Comparison of ENCODE assay signal across 19 cellular contexts in genomic region chrX:28922106-28922505, GRCh38.
DNase-seq lines count a peak whose midpoint lies in the region; ATAC-seq and TF ChIP-seq lines count a peak whose summit lies in the region.
"Had no signal": no experiment of that assay in that cellular context is flagged by ENCODE, and none has a peak within 500 bp of the region (broad histone marks: within the 10 kb centered on the region; RNA-seq: fewer than 3 reads in every experiment).

No MANE protein-coding gene starts in this region.

- H2AK9ac ChIP-seq in IMR-90 (replicated peaks; ENCODE audit: low read depth, low read length, poor library complexity), result no peak overlapping the region

- no peaks in the 10 kb centered on the region for H3K27me3 Mint-ChIP-seq in T-cell
- H3K27me3 Mint-ChIP-seq in naive thymus-derived CD4-positive, alpha-beta T cell, result no peaks in the 10 kb centered on the region
- H3K27me3 Mint-ChIP-seq: B cell, IgD-negative memory B cell had no signal

- dilution Hi-C loops in IMR-90 (cut with HindIII; ENCODE audit: low sequenced_read_pairs, unreplicated experiment), result no loop called here

- no peaks in the 10 kb centered on the region for H3K36me3 ChIP-seq in IMR-90 (ENCODE audit: control insufficient read depth, insufficient read depth, low read length)
- no peaks in the 10 kb centered on the region for H3K36me3 ChIP-seq in naive thymus-derived CD4-positive, alpha-beta T cell (ENCODE audit: control insufficient read depth in 2 of 3, insufficient read depth in 3 of 3, low read length in 3 of 3)
- H3K36me3 ChIP-seq in trophoblast cell (ENCODE audit: control insufficient read depth in 1 of 2, insufficient read depth in 2 of 2, low read length in 2 of 2), result no peaks in the 10 kb centered on the region
- H3K36me3 ChIP-seq: BLaER1 treated with 17β-estradiol and CSF1 and Interleukin-3, amounts not matched to agents 10 nM and 100 nM had no signal

- BruUV-seq in IMR-90 (replicated peaks; lab: Mats Ljungman, UMichigan), result no TSS peak

- H4K5ac ChIP-seq in IMR-90 (ENCODE audit: low read depth, low read length), result no peak overlapping the region

- no peak overlapping the region for H4K91ac ChIP-seq in IMR-90 (ENCODE audit: insufficient read depth, low read depth, low read length)
- no peak overlapping the region for H4K91ac ChIP-seq in trophoblast cell (ENCODE audit: low read depth, low read length)

- H2AK5ac ChIP-seq in IMR-90 (ENCODE audit: low read depth, low read length) (no peak overlapping the region), trophoblast cell (ENCODE audit: low read length) (no peak overlapping the region)

- H4K20me1 ChIP-seq in IMR-90 (ENCODE audit: insufficient read depth, low read length), result no peaks in the 10 kb centered on the region
- H4K20me1 ChIP-seq: BLaER1 treated with 17β-estradiol and CSF1 and Interleukin-3, amounts not matched to agents 10 nM and 100 nM had no signal

- no CpG with 5 or more reads among the region's 2 CpGs for WGBS in IMR-90 (ENCODE audit: extremely low coverage in 2 of 2, insufficient read length in 1 of 2), 2 experiments
- no CpG with 5 or more reads among the region's 2 CpGs for WGBS in trophoblast cell (ENCODE audit: extremely low coverage, insufficient coverage, insufficient read length)

- no peak for TF ChIP-seq POLR2A in IMR-90 (IDR thresholded peaks at IDR 0.05; ENCODE audit: low read depth, low read length)

- H3K79me2 ChIP-seq in trophoblast cell (ENCODE audit: control insufficient read depth, insufficient read depth, low read length, poor library complexity), result no peaks in the 10 kb centered on the region

- TF ChIP-seq CTCF in IMR-90 (conservative IDR thresholded peaks at IDR 0.05; ENCODE audit: low read depth, low read length) (no peak), cardiac fibroblast (IDR thresholded peaks at IDR 0.05; ENCODE audit: low read depth, low read length) (no peak), fibroblast of the aortic adventitia (IDR thresholded peaks at IDR 0.05; ENCODE audit: insufficient read depth, low read length) (no peak)

- H3K9me3 Mint-ChIP-seq in T-cell, result peaks cover 0 to 3% (median 0%) of the 10 kb centered on the region in 3 donors
- peaks cover 0 to 6% (median 0%) of the 10 kb centered on the region in 11 donors for H3K9me3 Mint-ChIP-seq in naive thymus-derived CD4-positive, alpha-beta T cell
- H3K9me3 Mint-ChIP-seq: GM23338 had no signal

- peak; percentile 25 for DNase-seq in IMR-90
- peak; percentile 0 to 50 for DNase-seq in cardiac fibroblast (ENCODE audit: low read depth in 2 of 2)
- DNase-seq in fibroblast of the aortic adventitia (ENCODE audit: low read depth), result peak; percentile 30
- DNase-seq in T-cell, result no peak
- DNase-seq in H4 (ENCODE audit: low spot score), result no peak
- DNase-seq in naive thymus-derived CD4-positive, alpha-beta T cell, result no peak
- DNase-seq in trophoblast cell, result no peak
- DNase-seq: 8988T; Calu3; CD8-positive, alpha-beta T cell; DMS79 treated with DMSO at 0.1 percent for 48 hours; GF-D8; H7 had no signal

- no peak for ATAC-seq in IMR-90 (ENCODE audit: low read depth)
- no peak for ATAC-seq in T-cell (replicated peaks in 1 of 4)
- ATAC-seq in naive thymus-derived CD4-positive, alpha-beta T cell, result no peak
- ATAC-seq: CD8-positive, alpha-beta T cell; GM23338; HCT116 had no signal

- H4K12ac ChIP-seq in trophoblast cell (ENCODE audit: low read depth, low read length), result no peak overlapping the region

- no peak overlapping the region for H2BK15ac ChIP-seq in IMR-90 (ENCODE audit: low read depth, low read length)

- H3K4me2 ChIP-seq in IMR-90 (ENCODE audit: low read depth, low read length), result no peak overlapping the region
- no peak overlapping the region for H3K4me2 ChIP-seq in trophoblast cell (ENCODE audit: low read length)
- H3K4me2 ChIP-seq: BLaER1 treated with 17β-estradiol and CSF1 and Interleukin-3, amounts not matched to agents 10 nM and 100 nM had no signal

- no peak overlapping the region for H3K27ac ChIP-seq in IMR-90 (ENCODE audit: insufficient read depth, low read length)
- no peak overlapping the region for H3K27ac ChIP-seq in naive thymus-derived CD4-positive, alpha-beta T cell (ENCODE audit: low read depth, low read length)
- no peak overlapping the region for H3K27ac ChIP-seq in trophoblast cell (ENCODE audit: low read depth, low read length)
- H3K27ac ChIP-seq: BLaER1 treated with 17β-estradiol and CSF1 and Interleukin-3, amounts not matched to agents 10 nM and 100 nM; HL-60 had no signal

- H3K79me1 ChIP-seq in IMR-90 (ENCODE audit: low read depth in 1 of 2, low read length in 2 of 2), result no peaks in the 10 kb centered on the region
- H3K79me1 ChIP-seq in trophoblast cell (ENCODE audit: low read length), result no peaks in the 10 kb centered on the region

- no peak overlapping the region for H2BK20ac ChIP-seq in IMR-90 (ENCODE audit: low read depth, low read length)

- POLR2A ChIA-PET in IMR-90 (lab: Charles Lee; ENCODE audit: unreplicated experiment) (no interaction called here), T-cell (lab: Charles Lee) (no interaction called here)
- POLR2A ChIA-PET in naive thymus-derived CD4-positive, alpha-beta T cell (lab: Charles Lee), result no interaction called here

- no peak overlapping the region for H3K14ac ChIP-seq in IMR-90 (replicated peaks; ENCODE audit: low read depth, low read length)
- no peak overlapping the region for H3K14ac ChIP-seq in trophoblast cell (ENCODE audit: low read length)

- CTCF ChIA-PET in IMR-90 (lab: Yijun Ruan, JAX) (no interaction called here), T-cell (lab: Charles Lee) (no interaction called here)
- CTCF ChIA-PET in naive thymus-derived CD4-positive, alpha-beta T cell (lab: Charles Lee), result no interaction called here

- H3K27ac Mint-ChIP-seq in T-cell, result no peak overlapping the region
- H3K27ac Mint-ChIP-seq in naive thymus-derived CD4-positive, alpha-beta T cell, result no peak overlapping the region
- H3K27ac Mint-ChIP-seq: B cell; CD8-positive, alpha-beta T cell; GM23338; IgD-negative memory B cell had no signal

- no peak overlapping the region for H3K18ac ChIP-seq in IMR-90 (ENCODE audit: low read depth, low read length)
- no peak overlapping the region for H3K18ac ChIP-seq in trophoblast cell (ENCODE audit: low read length)

- no peak for TF ChIP-seq RAD21 in IMR-90 (IDR thresholded peaks at IDR 0.05; ENCODE audit: low read length)

- H3K27me3 ChIP-seq in IMR-90 (ENCODE audit: control insufficient read depth, insufficient read depth, low read length) (no peaks in the 10 kb centered on the region), trophoblast cell (ENCODE audit: insufficient read depth, low read length) (no peaks in the 10 kb centered on the region)
- H3K27me3 ChIP-seq in naive thymus-derived CD4-positive, alpha-beta T cell (ENCODE audit: control insufficient read depth in 2 of 2, insufficient read depth in 2 of 2, low read length in 2 of 2), result no peaks in the 10 kb centered on the region
- H3K27me3 ChIP-seq: BLaER1 treated with 17β-estradiol and CSF1 and Interleukin-3, amounts not matched to agents 10 nM and 100 nM had no signal

- H3K23ac ChIP-seq in IMR-90 (ENCODE audit: low read depth, low read length) (no peak overlapping the region), trophoblast cell (ENCODE audit: low read length) (no peak overlapping the region)

- H2BK120ac ChIP-seq in IMR-90 (ENCODE audit: low read depth, low read length) (no peak overlapping the region), trophoblast cell (ENCODE audit: insufficient read depth, low read length, poor library complexity) (no peak overlapping the region)

- H3K9me3 ChIP-seq in IMR-90 (ENCODE audit: control insufficient read depth, insufficient read depth, low read length), result no peaks in the 10 kb centered on the region
- H3K9me3 ChIP-seq in naive thymus-derived CD4-positive, alpha-beta T cell (ENCODE audit: control insufficient read depth in 2 of 3, low read length in 3 of 3), result no peaks in the 10 kb centered on the region
- no peaks in the 10 kb centered on the region for H3K9me3 ChIP-seq in trophoblast cell (ENCODE audit: insufficient read depth, low read depth, low read length)
- H3K9me3 ChIP-seq: BLaER1 treated with 17β-estradiol and CSF1 and Interleukin-3, amounts not matched to agents 10 nM and 100 nM had no signal

- H2BK5ac ChIP-seq in IMR-90 (ENCODE audit: low read depth, low read length, poor library complexity, severe bottlenecking), result no peak overlapping the region
- H2BK5ac ChIP-seq in trophoblast cell (ENCODE audit: low read depth, low read length, poor library complexity), result no peak overlapping the region

- no peaks in the 10 kb centered on the region for H3K4me1 Mint-ChIP-seq in T-cell
- H3K4me1 Mint-ChIP-seq in naive thymus-derived CD4-positive, alpha-beta T cell, result no peaks in the 10 kb centered on the region
- H3K4me1 Mint-ChIP-seq: B cell, IgD-negative memory B cell had no signal

- no peak overlapping the region for H2BK12ac ChIP-seq in trophoblast cell (ENCODE audit: low read length)

- H3K4ac ChIP-seq in IMR-90 (ENCODE audit: low read depth, low read length), result no peak overlapping the region
- no peak overlapping the region for H3K4ac ChIP-seq in trophoblast cell (ENCODE audit: low read depth, low read length)

- H3K9me1 ChIP-seq in IMR-90 (ENCODE audit: insufficient read depth, low read length), result no peaks in the 10 kb centered on the region

- H3K9ac ChIP-seq in IMR-90 (ENCODE audit: low read depth, low read length) (no peak overlapping the region), trophoblast cell (ENCODE audit: low read length) (no peak overlapping the region)
- H3K9ac ChIP-seq: BLaER1 treated with 17β-estradiol and CSF1 and Interleukin-3, amounts not matched to agents 10 nM and 100 nM had no signal

- H2AFZ ChIP-seq in IMR-90 (replicated peaks; ENCODE audit: low read length, poor library complexity) (no peak overlapping the region), trophoblast cell (ENCODE audit: insufficient read depth, low read length, poor library complexity) (no peak overlapping the region)

- no peak overlapping the region for H3K4me3 ChIP-seq in IMR-90 (ENCODE audit: insufficient read depth, low read depth, low read length)
- no peak overlapping the region for H3K4me3 ChIP-seq in cardiac fibroblast (replicated peaks in 1 of 2; ENCODE audit: low read depth in 2 of 2, low read length in 2 of 2)
- no peak overlapping the region for H3K4me3 ChIP-seq in fibroblast of the aortic adventitia (ENCODE audit: low read depth, low read length)
- H3K4me3 ChIP-seq in naive thymus-derived CD4-positive, alpha-beta T cell (ENCODE audit: low read length), result no peak overlapping the region
- no peak overlapping the region for H3K4me3 ChIP-seq in trophoblast cell (ENCODE audit: low read depth, low read length)
- H3K4me3 ChIP-seq: BLaER1 treated with 17β-estradiol and CSF1 and Interleukin-3, amounts not matched to agents 10 nM and 100 nM; GM23338 had no signal

- H3K56ac ChIP-seq in IMR-90 (ENCODE audit: extremely low read depth, insufficient read depth, low read length), result no peak overlapping the region

- H3K4me3 Mint-ChIP-seq in T-cell, result no peak overlapping the region
- H3K4me3 Mint-ChIP-seq in naive thymus-derived CD4-positive, alpha-beta T cell, result no peak overlapping the region
- H3K4me3 Mint-ChIP-seq: B cell; CD8-positive, alpha-beta T cell; GM23338; IgD-negative memory B cell had no signal

- H3K36me3 Mint-ChIP-seq in T-cell, result no peaks in the 10 kb centered on the region
- no peaks in the 10 kb centered on the region for H3K36me3 Mint-ChIP-seq in naive thymus-derived CD4-positive, alpha-beta T cell
- H3K36me3 Mint-ChIP-seq: CD8-positive, alpha-beta T cell; IgD-negative memory B cell had no signal

- intact Hi-C loops in IMR-90 (cut with micrococcal nuclease), result no loop called here
- intact Hi-C loops in naive thymus-derived CD4-positive, alpha-beta T cell (cut with micrococcal nuclease), result no loop called here

- H4K8ac ChIP-seq in IMR-90 (ENCODE audit: low read depth in 2 of 2, low read length in 2 of 2), result no peak overlapping the region
- no peak overlapping the region for H4K8ac ChIP-seq in trophoblast cell (ENCODE audit: low read depth, low read length)

- H3K4me1 ChIP-seq in IMR-90 (ENCODE audit: control insufficient read depth, insufficient read depth, low read length) (no peaks in the 10 kb centered on the region), trophoblast cell (ENCODE audit: control insufficient read depth in 1 of 2, insufficient read depth in 2 of 2, low read length in 2 of 2) (no peaks in the 10 kb centered on the region)
- no peaks in the 10 kb centered on the region for H3K4me1 ChIP-seq in naive thymus-derived CD4-positive, alpha-beta T cell (ENCODE audit: control insufficient read depth in 2 of 2, insufficient read depth in 2 of 2, low read length in 2 of 2)

- in situ Hi-C loops in IMR-90 (cut with MboI; ENCODE audit: low sequenced_read_pairs), result no loop called here

Comparison
In these comparisons a context has a peak if more than half of its experiments do, and no peak if none do; other contexts are left out.
1. DNase-seq: peak in IMR-90 (single experiment), cardiac fibroblast (2 of 2) and fibroblast of the aortic adventitia (single experiment); none in T-cell (0 of 34), H4 (single experiment), naive thymus-derived CD4-positive, alpha-beta T cell (0 of 9) and trophoblast cell (0 of 2).